Comparison of ENCODE assay signal across 9 cellular contexts in genomic region chr1:32742132-32742947, GRCh38. TPM values are rescaled to one million over a fixed set of nuclear protein-coding genes. Genes with fewer than 3 reads are reported as not detected.
DNase-seq lines count a peak whose midpoint lies in the region; FAIRE-seq lines count a peak whose summit lies in the region.
"Had no signal": no experiment of that assay in that cellular context is flagged by ENCODE, and none has a peak within 500 bp of the region (broad histone marks: within the 10 kb centered on the region; RNA-seq: fewer than 3 reads in every experiment).

No MANE protein-coding gene starts in this region.

- no peaks in the 10 kb centered on the region for H3K9me3 Mint-ChIP-seq in activated T-helper 2 cell treated with anti-CD3 and anti-CD28 coated beads, Interferon-gamma antibody, Interleukin-2, Interleukin-4, amounts not matched to agents 10 μg/mL and 5 μg/mL and 100 μg/mL, durations not matched to agents 14 hours and 24 hours and 36 hours

- H3K4me3 ChIP-seq in iPS-18a (ENCODE audit: low read length), result peak overlapping the region; percentile 65
- H3K4me3 ChIP-seq in small intestine (ENCODE audit: low read depth in 1 of 2, low read length in 2 of 2), result peak overlapping the region; percentile 81 to 95

- WGBS in small intestine, 3 donors, result 6 to 13% (median 11%) methylated on average over 17 to 32 of the region's 32 CpGs

- no peaks in the 10 kb centered on the region for H3K36me3 Mint-ChIP-seq in activated T-helper 2 cell treated with anti-CD3 and anti-CD28 coated beads, Interferon-gamma antibody, Interleukin-2, Interleukin-4, amounts not matched to agents 10 μg/mL and 5 μg/mL and 100 μg/mL, durations not matched to agents 14 hours and 24 hours and 36 hours (ENCODE audit: low read depth)

- H3K27ac Mint-ChIP-seq in activated T-helper 2 cell treated with anti-CD3 and anti-CD28 coated beads, Interferon-gamma antibody, Interleukin-2, Interleukin-4, amounts not matched to agents 10 μg/mL and 5 μg/mL and 100 μg/mL, durations not matched to agents 14 hours and 24 hours and 36 hours, result no peak overlapping the region

- FAIRE-seq in small intestine (lab: Jason Lieb, UNC), result no peak
- FAIRE-seq: A204.1 had no signal

- H3K4me3 Mint-ChIP-seq in activated T-helper 2 cell treated with anti-CD3 and anti-CD28 coated beads, Interferon-gamma antibody, Interleukin-2, Interleukin-4, amounts not matched to agents 10 μg/mL and 5 μg/mL and 100 μg/mL, durations not matched to agents 14 hours and 24 hours and 36 hours (ENCODE audit: low read depth), result peak overlapping the region; percentile 63

- DNase-seq in DMS153 (lab: John Stamatoyannopoulos, UW) (peak; percentile 19), DMS153 treated with DMSO at 0.1 percent for 48 hours (lab: John Stamatoyannopoulos, UW; ENCODE audit: unreplicated experiment) (no peak), small intestine (peak; percentile 61), C1 segment of cervical spinal cord (lab: John Stamatoyannopoulos, UW) (no peak), NCI-H2081 treated with DMSO at 0.1 percent for 48 hours (lab: John Stamatoyannopoulos, UW) (no peak), NCI-H2029 treated with DMSO at 0.1 percent for 48 hours (lab: John Stamatoyannopoulos, UW) (no peak)
- DNase-seq in activated T-helper 2 cell treated with anti-CD3 and anti-CD28 coated beads, Interferon-gamma antibody, Interleukin-2, Interleukin-4, amounts not matched to agents 10 μg/mL and 5 μg/mL and 100 μg/mL, durations not matched to agents 14 hours and 24 hours and 36 hours (ENCODE audit: low spot score), result no peak

- H3K4me1 ChIP-seq in iPS-18a (ENCODE audit: control insufficient read depth, low read depth, low read length) (peaks cover 30% of the 10 kb centered on the region), small intestine (ENCODE audit: control insufficient read depth in 2 of 2, insufficient read depth in 1 of 2, low read depth in 1 of 2, low read length in 1 of 2) (peaks cover 0 to 2% of the 10 kb centered on the region in 2 donors)

- peaks cover 14% of the 10 kb centered on the region for H3K27me3 ChIP-seq in iPS-18a (ENCODE audit: control insufficient read depth, insufficient read depth, low read length)
- H3K27me3 ChIP-seq in small intestine (ENCODE audit: control insufficient read depth in 2 of 2, insufficient read depth in 2 of 2, low read length in 2 of 2), result no peaks in the 10 kb centered on the region

- H3K4me1 Mint-ChIP-seq in activated T-helper 2 cell treated with anti-CD3 and anti-CD28 coated beads, Interferon-gamma antibody, Interleukin-2, Interleukin-4, amounts not matched to agents 10 μg/mL and 5 μg/mL and 100 μg/mL, durations not matched to agents 14 hours and 24 hours and 36 hours (ENCODE audit: low read depth), result no peaks in the 10 kb centered on the region

- H3K27ac ChIP-seq in iPS-18a (ENCODE audit: low read length) (no peak overlapping the region), small intestine (ENCODE audit: low read depth in 1 of 2, low read length in 1 of 2) (peak overlapping the region; percentile 94 to 99)

- H3K9ac ChIP-seq in iPS-18a (ENCODE audit: low read length), result peak overlapping the region; percentile 40

- no peaks in the 10 kb centered on the region for H3K36me3 ChIP-seq in iPS-18a (ENCODE audit: control insufficient read depth, low read depth, low read length)
- no peaks in the 10 kb centered on the region for H3K36me3 ChIP-seq in small intestine (ENCODE audit: control insufficient read depth in 2 of 2, insufficient read depth in 2 of 2, low read length in 2 of 2)

- H3K27me3 Mint-ChIP-seq in activated T-helper 2 cell treated with anti-CD3 and anti-CD28 coated beads, Interferon-gamma antibody, Interleukin-2, Interleukin-4, amounts not matched to agents 10 μg/mL and 5 μg/mL and 100 μg/mL, durations not matched to agents 14 hours and 24 hours and 36 hours (ENCODE audit: low read depth), result peaks cover 33% of the 10 kb centered on the region

- H3K9me3 ChIP-seq in iPS-18a (ENCODE audit: control insufficient read depth, low read depth, low read length), result no peaks in the 10 kb centered on the region
- no peaks in the 10 kb centered on the region for H3K9me3 ChIP-seq in small intestine (ENCODE audit: control insufficient read depth, low read depth)

- intact Hi-C loops in activated T-helper 2 cell treated with anti-CD3 and anti-CD28 coated beads, Interferon-gamma antibody, Interleukin-2, Interleukin-4, amounts not matched to agents 10 μg/mL and 5 μg/mL and 100 μg/mL, durations not matched to agents 14 hours and 24 hours and 36 hours (cut with micrococcal nuclease), result no loop called here

RNA-seq across cellular contexts. Expression of gene SYNC, which starts 39.8 kb away (rescaled TPM):
- total RNA-seq in activated T-helper 2 cell treated with anti-CD3 and anti-CD28 coated beads, Interferon-gamma antibody, Interleukin-2, Interleukin-4, amounts not matched to agents 10 μg/mL and 5 μg/mL and 100 μg/mL, durations not matched to agents 14 hours and 24 hours and 36 hours, result not detected in 2 replicates
- 1 to 10 TPM; 1.1 to 4.7 (median 3.5) TPM for polyA plus RNA-seq in small intestine

Comparison
In these comparisons a context has a peak if more than half of its experiments do, and no peak if none do; other contexts are left out.
1. DNase-seq: peak in DMS153 (single experiment) and small intestine (single experiment); none in DMS153 treated with DMSO at 0.1 percent for 48 hours (single experiment), activated T-helper 2 cell treated with anti-CD3 and anti-CD28 coated beads, Interferon-gamma antibody, Interleukin-2, Interleukin-4, amounts not matched to agents 10 μg/mL and 5 μg/mL and 100 μg/mL, durations not matched to agents 14 hours and 24 hours and 36 hours (single experiment), C1 segment of cervical spinal cord (0 of 14), NCI-H2081 treated with DMSO at 0.1 percent for 48 hours (single experiment) and NCI-H2029 treated with DMSO at 0.1 percent for 48 hours (single experiment).